ENCODE assay signal across 27 cellular contexts in genomic region chrX:6407541-6407940, GRCh38.
A peak's percentile ranks its signal among the peaks of the same experiment; 100 is the strongest.
DNase-seq lines count a peak whose midpoint lies in the region; ATAC-seq, FAIRE-seq and TF ChIP-seq lines count a peak whose summit lies in the region.
"Had no signal": no experiment of that assay in that cellular context is flagged by ENCODE, and none has a peak within 500 bp of the region (broad histone marks: within the 10 kb centered on the region; RNA-seq: fewer than 3 reads in every experiment).

No MANE protein-coding gene starts in this region.

- TF ChIP-seq CTCF in A549 (IDR thresholded peaks at IDR 0.05) (no peak), D721Med (IDR thresholded peaks at IDR 0.05; ENCODE audit: insufficient read depth, missing control alignments) (no peak), K562 (IDR thresholded peaks at IDR 0.05 in 2 of 3, conservative IDR thresholded peaks at IDR 0.05 in 1 of 3; ENCODE audit: insufficient read depth in 2 of 3, low read depth in 1 of 3, low read length in 3 of 3) (no peak), endothelial cell (IDR thresholded peaks at IDR 0.05; ENCODE audit: unreplicated experiment) (no peak)

- H3K4me2 ChIP-seq in A549, result no peak overlapping the region
- no peak overlapping the region for H3K4me2 ChIP-seq in K562 (ENCODE audit: insufficient read depth, low read length)
- H3K4me2 ChIP-seq: BLaER1 treated with 17β-estradiol and CSF1 and Interleukin-3, amounts not matched to agents 10 nM and 100 nM had no signal

- H3K27me3 Mint-ChIP-seq in activated CD4-positive, alpha-beta memory T cell treated with anti-CD3 and anti-CD28 coated beads for 36 hours, result no peaks in the 10 kb centered on the region
- peaks cover 2% of the 10 kb centered on the region for H3K27me3 Mint-ChIP-seq in endothelial cell (ENCODE audit: unreplicated experiment)
- H3K27me3 Mint-ChIP-seq: B cell; CD4-positive, alpha-beta T cell had no signal

- no peaks in the 10 kb centered on the region for H3K36me3 ChIP-seq in K562 (ENCODE audit: control insufficient read depth, insufficient read depth, low read length)
- H3K36me3 ChIP-seq: BLaER1 treated with 17β-estradiol and CSF1 and Interleukin-3, amounts not matched to agents 10 nM and 100 nM had no signal

- ATAC-seq in A549 (no peak), K562 (no peak)
- ATAC-seq: CD8-positive, alpha-beta T cell; GM12878 had no signal

- no peak overlapping the region for H3K4me3 Mint-ChIP-seq in activated CD4-positive, alpha-beta memory T cell treated with anti-CD3 and anti-CD28 coated beads for 36 hours
- no peak overlapping the region for H3K4me3 Mint-ChIP-seq in endothelial cell (ENCODE audit: unreplicated experiment)
- H3K4me3 Mint-ChIP-seq: B cell; CD4-positive, alpha-beta T cell; CD8-positive, alpha-beta T cell had no signal

- TF ChIP-seq EP300 in A549 (IDR thresholded peaks at IDR 0.05) (no peak), K562 (IDR thresholded peaks at IDR 0.05; ENCODE audit: low read length) (no peak)

- H3K4me1 ChIP-seq in A549 (no peaks in the 10 kb centered on the region), K562 (replicated peaks in 1 of 2; ENCODE audit: control insufficient read depth in 2 of 2, insufficient read depth in 2 of 2, low read length in 2 of 2) (no peaks in the 10 kb centered on the region)
- H3K4me1 ChIP-seq: BLaER1 treated with 17β-estradiol and CSF1 and Interleukin-3, amounts not matched to agents 10 nM and 100 nM; Caco-2 had no signal

- no peak overlapping the region for H2AFZ ChIP-seq in K562 (ENCODE audit: low read depth, low read length)

- no peaks in the 10 kb centered on the region for H4K20me1 ChIP-seq in K562 (replicated peaks; ENCODE audit: control insufficient read depth, insufficient read depth, low read length)
- H4K20me1 ChIP-seq: BLaER1 treated with 17β-estradiol and CSF1 and Interleukin-3, amounts not matched to agents 10 nM and 100 nM had no signal

- POLR2A ChIA-PET in A549 (lab: Yijun Ruan, JAX), result no interaction called here
- POLR2A ChIA-PET in K562 (lab: Yijun Ruan, JAX), result no interaction called here
- POLR2A ChIA-PET in activated CD4-positive, alpha-beta memory T cell treated with anti-CD3 and anti-CD28 coated beads for 36 hours (lab: Charles Lee), result no interaction called here

- H3K9me1 ChIP-seq in K562 (ENCODE audit: control insufficient read depth, insufficient read depth, low read length), result no peaks in the 10 kb centered on the region

- H3K9me3 Mint-ChIP-seq in activated CD4-positive, alpha-beta memory T cell treated with anti-CD3 and anti-CD28 coated beads for 36 hours, result no peaks in the 10 kb centered on the region
- H3K9me3 Mint-ChIP-seq in endothelial cell (ENCODE audit: unreplicated experiment), result no peaks in the 10 kb centered on the region
- H3K9me3 Mint-ChIP-seq: CD4-positive, alpha-beta T cell; CD8-positive, alpha-beta T cell had no signal

- H3K27ac ChIP-seq in A549, result no peak overlapping the region
- no peak overlapping the region for H3K27ac ChIP-seq in K562 (ENCODE audit: extremely low read depth, low read depth, low read length)
- H3K27ac ChIP-seq: BLaER1 treated with 17β-estradiol and CSF1 and Interleukin-3, amounts not matched to agents 10 nM and 100 nM; C4-2B had no signal

- no peak for TF ChIP-seq POLR2A in A549 (IDR thresholded peaks at IDR 0.05; ENCODE audit: low read length)
- TF ChIP-seq POLR2A in K562 (conservative IDR thresholded peaks at IDR 0.05), result no peak

- no TSS peak for BruUV-seq in K562 (replicated peaks; lab: Mats Ljungman, UMichigan)

- WGBS in A549 (ENCODE audit: missing lambda C conversion rate), result 3% methylated on average over 4 of the region's 4 CpGs
- 4% methylated on average over 4 of the region's 4 CpGs for WGBS in K562 (ENCODE audit: insufficient coverage, low coverage, missing lambda C conversion rate)

- no peaks in the 10 kb centered on the region for H3K27me3 ChIP-seq in K562 (ENCODE audit: control insufficient read depth in 2 of 2, insufficient read depth in 2 of 2, low read length in 2 of 2)
- H3K27me3 ChIP-seq: BLaER1 treated with 17β-estradiol and CSF1 and Interleukin-3, amounts not matched to agents 10 nM and 100 nM had no signal

- no peak for FAIRE-seq in A549 (lab: Jason Lieb, UNC)
- FAIRE-seq in D721Med (lab: Jason Lieb, UNC), result peak; percentile 70
- no peak for FAIRE-seq in K562 (lab: Jason Lieb, UNC)
- FAIRE-seq in islet of Langerhans (lab: Jason Lieb, UNC), result peak; percentile 41
- FAIRE-seq: A204.1, GM12878, GM12892, GM18507 had no signal

- H3K79me2 ChIP-seq in K562 (ENCODE audit: control insufficient read depth, insufficient read depth, low read length), result no peaks in the 10 kb centered on the region

- DNase-seq in A549 (ENCODE audit: low read depth in 1 of 2, low spot score in 1 of 2) (no peak), D721Med (ENCODE audit: insufficient read length, low spot score) (no peak), K562 (ENCODE audit: extremely low read depth in 1 of 4, low spot score in 3 of 4) (no peak), NCI-H2196 treated with DMSO at 0.1 percent for 48 hours (lab: John Stamatoyannopoulos, UW; ENCODE audit: unreplicated experiment) (no peak), endothelial cell (ENCODE audit: low spot score) (no peak)
- no peak for DNase-seq in activated CD4-positive, alpha-beta memory T cell treated with anti-CD3 and anti-CD28 coated beads for 36 hours
- DNase-seq: 8988T; AML-193; Caco-2; Calu3; CD4-positive, alpha-beta T cell; CD8-positive, alpha-beta T cell; DMS 273 treated with DMSO at 0.1 percent for 48 hours; DMS153; DMS53; DMS79; DND-41; EL; GDM1 had no signal

- H3K36me3 Mint-ChIP-seq in activated CD4-positive, alpha-beta memory T cell treated with anti-CD3 and anti-CD28 coated beads for 36 hours, result no peaks in the 10 kb centered on the region
- no peaks in the 10 kb centered on the region for H3K36me3 Mint-ChIP-seq in endothelial cell (ENCODE audit: low read depth, unreplicated experiment)
- H3K36me3 Mint-ChIP-seq: CD8-positive, alpha-beta T cell had no signal

- CTCF ChIA-PET in A549 (lab: Yijun Ruan, JAX) (no interaction called here), K562 (lab: Yijun Ruan, JAX; ENCODE audit: low intra/inter-chr PET ratio) (no interaction called here)
- CTCF ChIA-PET in activated CD4-positive, alpha-beta memory T cell treated with anti-CD3 and anti-CD28 coated beads for 36 hours (lab: Charles Lee), result no interaction called here

- in situ Hi-C loops in K562 (cut with MboI), result no loop called here

- intact Hi-C loops in K562 (cut with micrococcal nuclease), result no loop called here
- intact Hi-C loops in activated CD4-positive, alpha-beta memory T cell treated with anti-CD3 and anti-CD28 coated beads for 36 hours (cut with micrococcal nuclease), result no loop called here

- no peak overlapping the region for H3K4me3 ChIP-seq in A549
- H3K4me3 ChIP-seq in K562, result no peak overlapping the region
- H3K4me3 ChIP-seq: BLaER1 treated with 17β-estradiol and CSF1 and Interleukin-3, amounts not matched to agents 10 nM and 100 nM; GM12878 had no signal

- H3K9me3 ChIP-seq in A549 (no peaks in the 10 kb centered on the region), K562 (replicated peaks; ENCODE audit: control insufficient read depth, insufficient read depth, low read depth, low read length) (no peaks in the 10 kb centered on the region)
- H3K9me3 ChIP-seq: Caco-2 had no signal

- no peak overlapping the region for H3K27ac Mint-ChIP-seq in activated CD4-positive, alpha-beta memory T cell treated with anti-CD3 and anti-CD28 coated beads for 36 hours
- H3K27ac Mint-ChIP-seq in endothelial cell (ENCODE audit: unreplicated experiment), result no peak overlapping the region
- H3K27ac Mint-ChIP-seq: B cell; CD4-positive, alpha-beta T cell; CD8-positive, alpha-beta T cell had no signal

- H3K9ac ChIP-seq in K562 (ENCODE audit: insufficient read depth in 1 of 2, low read depth in 2 of 2, low read length in 2 of 2), result no peak overlapping the region
- H3K9ac ChIP-seq: BLaER1 treated with 17β-estradiol and CSF1 and Interleukin-3, amounts not matched to agents 10 nM and 100 nM had no signal

- TF ChIP-seq RAD21 in A549 (conservative IDR thresholded peaks at IDR 0.05 in 1 of 2, IDR thresholded peaks at IDR 0.05 in 1 of 2) (no peak), K562 (CRISPR knock-in tag; conservative IDR thresholded peaks at IDR 0.05 in 1 of 2, IDR thresholded peaks at IDR 0.05 in 1 of 2) (no peak)

- H3K4me1 Mint-ChIP-seq in activated CD4-positive, alpha-beta memory T cell treated with anti-CD3 and anti-CD28 coated beads for 36 hours (ENCODE audit: low read depth), result no peaks in the 10 kb centered on the region
- no peaks in the 10 kb centered on the region for H3K4me1 Mint-ChIP-seq in endothelial cell (ENCODE audit: unreplicated experiment)
- H3K4me1 Mint-ChIP-seq: B cell had no signal

TF ChIP-seq in A549, 52 proteins besides CTCF, POLR2A, EP300 and RAD21:
- TF ChIP-seq MAFK (IDR thresholded peaks at IDR 0.05; ENCODE audit: partially characterized antibody), result peak; percentile 78
- TF ChIP-seq KDM5A (IDR thresholded peaks at IDR 0.05), result no peak

TF ChIP-seq in K562, 482 proteins besides CTCF, POLR2A, EP300 and RAD21 (continues in another document):
- no peak for TF ChIP-seq PHF20 (IDR thresholded peaks at IDR 0.05; ENCODE audit: partially characterized antibody)
- no peak for TF ChIP-seq HLTF (IDR thresholded peaks at IDR 0.05)
- TF ChIP-seq RFX5 (IDR thresholded peaks at IDR 0.05; ENCODE audit: low read depth, low read length), result no peak
- no peak for TF ChIP-seq HNRNPH1 (optimal IDR thresholded peaks at IDR 0.05; ENCODE audit: low read depth, low read length)
- no peak for TF ChIP-seq ZNF143 (CRISPR knock-in tag; IDR thresholded peaks at IDR 0.05)
- no peak for TF ChIP-seq CBFA2T3 (IDR thresholded peaks at IDR 0.05)
- no peak for TF ChIP-seq NR2C1 (IDR thresholded peaks at IDR 0.05)
- TF ChIP-seq NR2C1 (tag; IDR thresholded peaks at IDR 0.05), result no peak
- TF ChIP-seq MAFG (tag; conservative IDR thresholded peaks at IDR 0.05), result peak; percentile 43; the same call in 1 of the 2 replicates
- TF ChIP-seq SRSF7 (optimal IDR thresholded peaks at IDR 0.05; ENCODE audit: low read depth, low read length), result no peak
- TF ChIP-seq MAFK (IDR thresholded peaks at IDR 0.05; ENCODE audit: low read length), result peak; percentile 73
- TF ChIP-seq ZNF24 (IDR thresholded peaks at IDR 0.05), result no peak
- TF ChIP-seq POLR3G (IDR thresholded peaks at IDR 0.05; ENCODE audit: extremely low read depth, insufficient read length, insufficient replicate concordance), result no peak
- no peak for TF ChIP-seq KLF6 (CRISPR knock-in tag; IDR thresholded peaks at IDR 0.05; ENCODE audit: borderline replicate concordance)
- TF ChIP-seq CBFB (CRISPR knock-in tag; IDR thresholded peaks at IDR 0.05), result no peak
- TF ChIP-seq MAZ (CRISPR knock-in tag; conservative IDR thresholded peaks at IDR 0.05 in 1 of 2, IDR thresholded peaks at IDR 0.05 in 1 of 2), result no peak
- no peak for TF ChIP-seq CBX3 (IDR thresholded peaks at IDR 0.05; ENCODE audit: borderline replicate concordance in 1 of 2, low read length in 2 of 2)
- TF ChIP-seq MEF2D (tag; conservative IDR thresholded peaks at IDR 0.05; ENCODE audit: low read depth), result no peak

Comparison
In these comparisons a context has a peak if more than half of its experiments do, and no peak if none do; other contexts are left out.
1. Of the 35 proteins assayed by ChIP-seq in both K562 and A549: peak only in K562: none; only in A549: none; in both: MAFK; in neither: 34.